In genomic region chr10:98391578-98391991, GRCh38 we compare ENCODE assay signal across 9 cellular contexts. TPM values are rescaled to one million over a fixed set of nuclear protein-coding genes. Genes with fewer than 3 reads are reported as not detected.
A peak's percentile ranks its signal among the peaks of the same experiment; 100 is the strongest.
DNase-seq lines count a peak whose midpoint lies in the region; ATAC-seq and TF ChIP-seq lines count a peak whose summit lies in the region.
"Had no signal": no experiment of that assay in that cellular context is flagged by ENCODE, and none has a peak within 500 bp of the region (broad histone marks: within the 10 kb centered on the region; RNA-seq: fewer than 3 reads in every experiment).

No MANE protein-coding gene starts in this region.

- H3K36me3 Mint-ChIP-seq in effector memory CD8-positive, alpha-beta T cell (ENCODE audit: insufficient read depth), result peaks cover 7% of the 10 kb centered on the region

- peak; percentile 66 for ATAC-seq in HG03432 (IDR thresholded peaks at IDR 0.05; ENCODE audit: unreplicated experiment)
- ATAC-seq in effector memory CD8-positive, alpha-beta T cell (replicated peaks), result peak; percentile 94
- ATAC-seq in HG03025 (IDR thresholded peaks at IDR 0.05; ENCODE audit: low FRiP score, unreplicated experiment), result no peak

- CTCF ChIA-PET in HEK293T (lab: Yijun Ruan, JAX), result no interaction called here

- H3K27ac Mint-ChIP-seq in effector memory CD8-positive, alpha-beta T cell, result peak overlapping the region; percentile 90 to 91

- no peaks in the 10 kb centered on the region for H3K27me3 Mint-ChIP-seq in effector memory CD8-positive, alpha-beta T cell

- peak overlapping the region; percentile 68 to 72 for H3K4me3 Mint-ChIP-seq in effector memory CD8-positive, alpha-beta T cell

- intact Hi-C loops in posterior vena cava (cut with DNase I), result loop anchor here in 1 of 2 donors (10.0 kb wide), 1 partner anchor 147 kb away; no protein-coding TSS in a partner anchor

- H3K9me3 Mint-ChIP-seq in effector memory CD8-positive, alpha-beta T cell, result no peaks in the 10 kb centered on the region

- POLR2A ChIA-PET in HEK293T (lab: Yijun Ruan, JAX), result no interaction called here

- peak; percentile 26 for DNase-seq in DMS 273 (lab: John Stamatoyannopoulos, UW; ENCODE audit: unreplicated experiment)
- no peak for DNase-seq in DMS 273 treated with DMSO at 0.1 percent for 48 hours (lab: John Stamatoyannopoulos, UW)
- peak; percentile 21 to 30 (median 21) for DNase-seq in effector memory CD8-positive, alpha-beta T cell
- DNase-seq in posterior vena cava (ENCODE audit: low spot score), result peak; percentile 91
- DNase-seq in putamen (ENCODE audit: low spot score), result no peak
- DNase-seq in HEK293T (ENCODE audit: extremely low spot score), result no peak
- DNase-seq: T1000 had no signal

- peaks cover 31 to 38% of the 10 kb centered on the region in 2 donors for H3K4me1 Mint-ChIP-seq in effector memory CD8-positive, alpha-beta T cell (ENCODE audit: low read depth in 2 of 2)

TF ChIP-seq in HEK293T, 16 proteins besides CTCF, POLR2A, EP300 and RAD21:
- TF ChIP-seq TARDBP (IDR thresholded peaks at IDR 0.05) (no peak), SP1 (IDR thresholded peaks at IDR 0.05) (no peak), FOXM1 (IDR thresholded peaks at IDR 0.05; ENCODE audit: borderline replicate concordance) (no peak), SUZ12 (IDR thresholded peaks at IDR 0.05) (no peak), LEF1 (IDR thresholded peaks at IDR 0.05; ENCODE audit: borderline replicate concordance) (no peak), FOXK2 (IDR thresholded peaks at IDR 0.05) (no peak), ELF4 (IDR thresholded peaks at IDR 0.05) (no peak), PKNOX1 (IDR thresholded peaks at IDR 0.05) (no peak), NFRKB (IDR thresholded peaks at IDR 0.05) (no peak), ZNF384 (IDR thresholded peaks at IDR 0.05) (no peak), HDGF (IDR thresholded peaks at IDR 0.05; ENCODE audit: borderline replicate concordance) (no peak), CTBP1 (IDR thresholded peaks at IDR 0.05; ENCODE audit: borderline replicate concordance) (no peak), L3MBTL2 (conservative IDR thresholded peaks at IDR 0.05) (no peak), ARNT (IDR thresholded peaks at IDR 0.05) (no peak), BHLHE40 (IDR thresholded peaks at IDR 0.05; ENCODE audit: borderline replicate concordance) (no peak)
TF ChIP-seq in HEK293T: peak in this region for 0.

RNA-seq across cellular contexts. Expression of gene PYROXD2, which starts 23.4 kb away (rescaled TPM):
- total RNA-seq in posterior vena cava, result 1 to 10 TPM; 7.0 to 9.6 TPM

RNA-seq across cellular contexts. Expression of gene HPS1, which starts 55.1 kb away (rescaled TPM):
- 10 to 100 TPM; 53.2 to 60.8 TPM for total RNA-seq in posterior vena cava

Comparison
In these comparisons a context has a peak if more than half of its experiments do, and no peak if none do; other contexts are left out.
1. DNase-seq: peak in DMS 273 (single experiment), effector memory CD8-positive, alpha-beta T cell (3 of 3) and posterior vena cava (single experiment); none in DMS 273 treated with DMSO at 0.1 percent for 48 hours (single experiment), putamen (single experiment) and HEK293T (single experiment).